In genomic region chr16:11079657-11080187, GRCh38 we compare ENCODE assay signal across 9 cellular contexts.
A peak's percentile ranks its signal among the peaks of the same experiment; 100 is the strongest.
DNase-seq lines count a peak whose midpoint lies in the region; ATAC-seq and TF ChIP-seq lines count a peak whose summit lies in the region.
"Had no signal": no experiment of that assay in that cellular context is flagged by ENCODE, and none has a peak within 500 bp of the region (broad histone marks: within the 10 kb centered on the region; RNA-seq: fewer than 3 reads in every experiment).

No MANE protein-coding gene starts in this region.

- TF ChIP-seq CTCF in ascending aorta (IDR thresholded peaks at IDR 0.05) = no peak
- no peak for TF ChIP-seq CTCF in adrenal gland (IDR thresholded peaks at IDR 0.05)

- DNase-seq in CD4-positive, CD25-positive, alpha-beta regulatory T cell = no peak
- peak; percentile 23 for DNase-seq in HT-29 (ENCODE audit: low spot score)
- DNase-seq in ascending aorta (ENCODE audit: low spot score in 2 of 2) = no peak
- no peak for DNase-seq in naive B cell
- DNase-seq in iPS-NIHi11 (ENCODE audit: low spot score) = no peak
- no peak for DNase-seq in adrenal gland
- no peak for DNase-seq in GM19240 (ENCODE audit: insufficient read length, low spot score)
- DNase-seq: MM.1S had no signal

- H3K9me3 ChIP-seq in CD4-positive, CD25-positive, alpha-beta regulatory T cell (ENCODE audit: control insufficient read depth in 2 of 2, low read length in 2 of 2) = no peaks in the 10 kb centered on the region
- no peaks in the 10 kb centered on the region for H3K9me3 ChIP-seq in ascending aorta
- no peaks in the 10 kb centered on the region for H3K9me3 ChIP-seq in adrenal gland (replicated peaks in 1 of 3)

- ATAC-seq in CD4-positive, CD25-positive, alpha-beta regulatory T cell (ENCODE audit: low read depth in 2 of 2) = no peak
- no peak for ATAC-seq in naive B cell (ENCODE audit: low read depth in 2 of 2)
- ATAC-seq in GM18502 (IDR thresholded peaks at IDR 0.05; ENCODE audit: poor library complexity, unreplicated experiment) = no peak

- peaks cover 15 to 72% (median 44%) of the 10 kb centered on the region in 4 donors for H3K4me1 Mint-ChIP-seq in CD4-positive, CD25-positive, alpha-beta regulatory T cell
- peaks cover 63 to 82% (median 77%) of the 10 kb centered on the region in 3 donors for H3K4me1 Mint-ChIP-seq in naive B cell

- peak overlapping the region in 2 of 4 donors; percentile 24 to 73 for H3K4me3 Mint-ChIP-seq in CD4-positive, CD25-positive, alpha-beta regulatory T cell
- H3K4me3 Mint-ChIP-seq in naive B cell = peak overlapping the region; percentile 6 to 86 (median 73)

- H3K27me3 Mint-ChIP-seq in CD4-positive, CD25-positive, alpha-beta regulatory T cell = no peaks in the 10 kb centered on the region
- no peaks in the 10 kb centered on the region for H3K27me3 Mint-ChIP-seq in naive B cell

- H3K27me3 ChIP-seq in CD4-positive, CD25-positive, alpha-beta regulatory T cell (ENCODE audit: control insufficient read depth, insufficient read depth, low read length) = no peaks in the 10 kb centered on the region
- H3K27me3 ChIP-seq in ascending aorta = no peaks in the 10 kb centered on the region
- H3K27me3 ChIP-seq in adrenal gland = no peaks in the 10 kb centered on the region

- peak overlapping the region; percentile 28 to 71 (median 50) for H3K27ac Mint-ChIP-seq in CD4-positive, CD25-positive, alpha-beta regulatory T cell
- peak overlapping the region; percentile 14 to 95 (median 77) for H3K27ac Mint-ChIP-seq in naive B cell

- H3K36me3 ChIP-seq in CD4-positive, CD25-positive, alpha-beta regulatory T cell (ENCODE audit: control insufficient read depth, insufficient read depth, low read length) = peaks cover 8% of the 10 kb centered on the region
- H3K36me3 ChIP-seq in ascending aorta (peaks cover 3 to 4% of the 10 kb centered on the region in 2 donors), adrenal gland (replicated peaks in 1 of 2) (no peaks in the 10 kb centered on the region)

- H3K36me3 Mint-ChIP-seq in CD4-positive, CD25-positive, alpha-beta regulatory T cell = peaks cover 19% of the 10 kb centered on the region
- peaks cover 5 to 17% of the 10 kb centered on the region in 2 donors for H3K36me3 Mint-ChIP-seq in naive B cell

- H3K4me1 ChIP-seq in CD4-positive, CD25-positive, alpha-beta regulatory T cell (ENCODE audit: control insufficient read depth, insufficient read depth, low read length, poor library complexity, severe bottlenecking) = peaks cover 40% of the 10 kb centered on the region
- H3K4me1 ChIP-seq in ascending aorta (peaks cover 6 to 34% of the 10 kb centered on the region in 2 donors), adrenal gland (replicated peaks in 1 of 2) (peaks cover 15 to 32% of the 10 kb centered on the region in 2 donors)

- no peak overlapping the region for H3K4me3 ChIP-seq in CD4-positive, CD25-positive, alpha-beta regulatory T cell (ENCODE audit: low read depth, low read length)
- H3K4me3 ChIP-seq in ascending aorta (no peak overlapping the region), adrenal gland (no peak overlapping the region)

- TF ChIP-seq POLR2A in adrenal gland (IDR thresholded peaks at IDR 0.05) = no peak

- H3K27ac ChIP-seq in CD4-positive, CD25-positive, alpha-beta regulatory T cell (ENCODE audit: insufficient read depth, low read length, poor library complexity, severe bottlenecking) = peak overlapping the region; percentile 38
- peak overlapping the region; percentile 71 to 86 for H3K27ac ChIP-seq in ascending aorta
- H3K27ac ChIP-seq in adrenal gland = peak overlapping the region in 1 of 5 donors; percentile 40

- intact Hi-C loops in ascending aorta (cut with DNase I) = loop anchor here (2.0 kb wide), 2 partner anchors 21 to 53 kb away; no protein-coding TSS in a partner anchor
- intact Hi-C loops in adrenal gland (cut with DNase I) = no loop called here

- H3K9me3 Mint-ChIP-seq in CD4-positive, CD25-positive, alpha-beta regulatory T cell = no peaks in the 10 kb centered on the region
- H3K9me3 Mint-ChIP-seq in naive B cell = no peaks in the 10 kb centered on the region

- WGBS in adrenal gland, 4 donors = 58 to 75% (median 63%) methylated on average over 6 of the region's 6 CpGs
